In genomic region chr20:444862-445426, GRCh38 we compare ENCODE assay signal across 1 cellular context.
TF ChIP-seq lines count a peak whose summit lies in the region.

No MANE protein-coding gene starts in this region.

TF ChIP-seq in H1, 55 proteins besides CTCF, POLR2A, EP300 and RAD21:
- TF ChIP-seq TAF7 (optimal IDR thresholded peaks at IDR 0.05; ENCODE audit: borderline replicate concordance, low read depth, low read length) (no peak), BACH1 (IDR thresholded peaks at IDR 0.05; ENCODE audit: low read length) (peak; percentile 93), MAFK (IDR thresholded peaks at IDR 0.05; ENCODE audit: low read depth, low read length) (peak; percentile 92)
